In genomic region chr13:112693831-112694497, GRCh38 we compare ENCODE assay signal across 9 cellular contexts. TPM values are rescaled to one million over a fixed set of nuclear protein-coding genes. Genes with fewer than 3 reads are reported as not detected.
A peak's percentile ranks its signal among the peaks of the same experiment; 100 is the strongest.
DNase-seq lines count a peak whose midpoint lies in the region; ATAC-seq and TF ChIP-seq lines count a peak whose summit lies in the region.
"Had no signal": no experiment of that assay in that cellular context is flagged by ENCODE, and none has a peak within 500 bp of the region (broad histone marks: within the 10 kb centered on the region; RNA-seq: fewer than 3 reads in every experiment).

No MANE protein-coding gene starts in this region.

- no peaks in the 10 kb centered on the region for H3K27me3 ChIP-seq in Loucy (ENCODE audit: insufficient read depth, low read length, poor library complexity, severe bottlenecking)
- H3K27me3 ChIP-seq in mesendoderm (ENCODE audit: insufficient read depth, low read length, poor library complexity) = no peaks in the 10 kb centered on the region

- DNase-seq in Daoy (ENCODE audit: low read depth) (peak; percentile 51), cardiac fibroblast (ENCODE audit: low read depth in 2 of 2) (peak; percentile 77 to 79), mesendoderm (no peak), T-helper 9 cell (no peak), NCI-H1417 treated with DMSO at 0.1 percent for 48 hours (lab: John Stamatoyannopoulos, UW) (no peak), GM19238 (ENCODE audit: insufficient read length, low spot score) (no peak)
- DNase-seq: NCI-H446 had no signal

- H3K79me2 ChIP-seq in Loucy (ENCODE audit: insufficient read depth, low read length) (peaks cover 47% of the 10 kb centered on the region), mesendoderm (ENCODE audit: control insufficient read depth, insufficient read depth, low read length) (peaks cover 31% of the 10 kb centered on the region)

- H2AK5ac ChIP-seq in mesendoderm (ENCODE audit: low read length) = no peak overlapping the region

- peaks cover 7% of the 10 kb centered on the region for H4K20me1 ChIP-seq in Loucy (ENCODE audit: insufficient read depth, low read length, poor library complexity, severe bottlenecking)

- no peak overlapping the region for H3K4ac ChIP-seq in mesendoderm (ENCODE audit: low read depth, low read length)

- no peaks in the 10 kb centered on the region for H3K9me3 ChIP-seq in Loucy (ENCODE audit: insufficient read depth, low read depth, low read length)

- H3K56ac ChIP-seq in mesendoderm (ENCODE audit: low read length) = peak overlapping the region; percentile 60

- no peak overlapping the region for H4K8ac ChIP-seq in mesendoderm (ENCODE audit: low read depth, low read length)

- no peak for ATAC-seq in GM18861 (IDR thresholded peaks at IDR 0.05; ENCODE audit: unreplicated experiment)

- peaks cover 28% of the 10 kb centered on the region for H3K79me1 ChIP-seq in mesendoderm (ENCODE audit: low read length)

- H3K27ac ChIP-seq in mesendoderm (ENCODE audit: low read depth, low read length) = no peak overlapping the region

- TF ChIP-seq CTCF in Loucy (conservative IDR thresholded peaks at IDR 0.05; ENCODE audit: low read length) (no peak), cardiac fibroblast (IDR thresholded peaks at IDR 0.05; ENCODE audit: low read depth, low read length) (no peak)

- no peak overlapping the region for H2BK120ac ChIP-seq in mesendoderm (ENCODE audit: low read depth, low read length)

- no peaks in the 10 kb centered on the region for H3K9me2 ChIP-seq in Loucy (replicated peaks; ENCODE audit: low read depth, low read length)

- H3F3A ChIP-seq in Loucy (ENCODE audit: low read depth) = no peaks in the 10 kb centered on the region

- no peak overlapping the region for H2BK5ac ChIP-seq in mesendoderm (ENCODE audit: low read length)

- no peak overlapping the region for H4K5ac ChIP-seq in mesendoderm (ENCODE audit: low read length)

- H3K23ac ChIP-seq in mesendoderm (ENCODE audit: low read length) = no peak overlapping the region

- H2BK15ac ChIP-seq in mesendoderm (replicated peaks; ENCODE audit: low read depth) = no peak overlapping the region

- no CpG with 5 or more reads among the region's 13 CpGs for WGBS in mesendoderm (ENCODE audit: extremely low coverage, insufficient coverage, low lambda C conversion rate)

- H3K36me3 ChIP-seq in Loucy (ENCODE audit: insufficient read depth, low read length) (no peaks in the 10 kb centered on the region), mesendoderm (ENCODE audit: control insufficient read depth, insufficient read depth, low read length) (no peaks in the 10 kb centered on the region)

- H3K18ac ChIP-seq in mesendoderm (ENCODE audit: low read length) = no peak overlapping the region

- H3K4me3 ChIP-seq in Loucy (ENCODE audit: low read length, poor library complexity, severe bottlenecking) = no peak overlapping the region
- no peak overlapping the region for H3K4me3 ChIP-seq in cardiac fibroblast (replicated peaks in 1 of 2; ENCODE audit: low read depth in 2 of 2, low read length in 2 of 2)
- H3K4me3 ChIP-seq in mesendoderm (ENCODE audit: low read length) = no peak overlapping the region

- H3K4me2 ChIP-seq in Loucy (ENCODE audit: low read depth, low read length, poor library complexity, severe bottlenecking) (peak overlapping the region; percentile 96), mesendoderm (ENCODE audit: low read length) (no peak overlapping the region)

- H3K4me1 ChIP-seq in Loucy (ENCODE audit: insufficient read depth, low read length, poor library complexity, severe bottlenecking) (peaks cover 34% of the 10 kb centered on the region), mesendoderm (ENCODE audit: control insufficient read depth, low read depth, low read length) (peaks cover 14% of the 10 kb centered on the region)

- no peak overlapping the region for H2AFZ ChIP-seq in Loucy (ENCODE audit: low read length)

- no peak overlapping the region for H3K9ac ChIP-seq in Loucy (ENCODE audit: low read depth, low read length, poor library complexity, severe bottlenecking)
- H3K9ac ChIP-seq in mesendoderm (ENCODE audit: low read length) = peak overlapping the region; percentile 9

RNA-seq across cellular contexts. Expression of gene ATP11A, which starts 4.1 kb away (rescaled TPM):
- 1.9 and 2.0 TPM in 2 replicates for total RNA-seq in Daoy (2014; rRNA removed; shearing (Covaris generic))
- 12.6 TPM for polyA plus RNA-seq in mesendoderm (2013, experiment 1 of 2)
- 12.0 TPM for polyA plus RNA-seq in mesendoderm (2013, experiment 2 of 2)

Comparison
In these comparisons a context has a peak if more than half of its experiments do, and no peak if none do; other contexts are left out.
1. DNase-seq: peak in Daoy (single experiment) and cardiac fibroblast (2 of 2); none in mesendoderm (single experiment), T-helper 9 cell (single experiment), NCI-H1417 treated with DMSO at 0.1 percent for 48 hours (single experiment) and GM19238 (single experiment).